ENCODE assay signal across 17 cellular contexts in genomic region chr11:133399855-133400625, GRCh38.
A peak's percentile ranks its signal among the peaks of the same experiment; 100 is the strongest.
DNase-seq lines count a peak whose midpoint lies in the region; ATAC-seq and TF ChIP-seq lines count a peak whose summit lies in the region.
"Had no signal": no experiment of that assay in that cellular context is flagged by ENCODE, and none has a peak within 500 bp of the region (broad histone marks: within the 10 kb centered on the region; RNA-seq: fewer than 3 reads in every experiment).

No MANE protein-coding gene starts in this region.

- intact Hi-C loops in left lung (cut with DNase I) (no loop called here), transverse colon (cut with DNase I; ENCODE audit: low total_unique reads) (no loop called here)

- H3K36me3 ChIP-seq in left lung (no peaks in the 10 kb centered on the region), transverse colon (no peaks in the 10 kb centered on the region)

- no peak for TF ChIP-seq POLR2A in transverse colon (IDR thresholded peaks at IDR 0.05)

- WGBS in transverse colon (ENCODE audit: low coverage in 1 of 2), 2 donors = 72 to 74% methylated on average over 7 of the region's 7 CpGs

- H3K4me3 ChIP-seq in left lung = no peak overlapping the region
- no peak overlapping the region for H3K4me3 ChIP-seq in transverse colon
- H3K4me3 ChIP-seq: A549, GM23248, K562 had no signal

- H3K9me3 ChIP-seq in left lung (no peaks in the 10 kb centered on the region), transverse colon (no peaks in the 10 kb centered on the region)
- H3K9me3 ChIP-seq: A549 had no signal

- no peak for TF ChIP-seq EP300 in transverse colon (IDR thresholded peaks at IDR 0.05; ENCODE audit: low read depth)

- TF ChIP-seq CTCF in left lung (IDR thresholded peaks at IDR 0.05) (no peak), transverse colon (IDR thresholded peaks at IDR 0.05) (no peak)

- H3K4me1 ChIP-seq in left lung (no peaks in the 10 kb centered on the region), transverse colon (no peaks in the 10 kb centered on the region)
- H3K4me1 ChIP-seq: A549 had no signal

- ATAC-seq in left lung = peak; percentile 78
- no peak for ATAC-seq in HG03520 (IDR thresholded peaks at IDR 0.05; ENCODE audit: unreplicated experiment)
- ATAC-seq in HG03571 (IDR thresholded peaks at IDR 0.05; ENCODE audit: unreplicated experiment) = no peak
- ATAC-seq: A549; CD8-positive, alpha-beta T cell; HCT116; K562 had no signal

- DNase-seq in Ammon's horn (ENCODE audit: low spot score) = peak; percentile 23
- DNase-seq in G401 (ENCODE audit: low spot score) = peak; percentile 3
- no peak for DNase-seq in left lung
- DNase-seq in superior temporal gyrus (ENCODE audit: extremely low spot score) = peak; percentile 43
- no peak for DNase-seq in transverse colon
- DNase-seq: CD8-positive, alpha-beta T cell; COR-L47; DMS153; DMS79 treated with DMSO at 0.1 percent for 48 hours; EL; GDM1; GM23248 had no signal

- in situ Hi-C loops in G401 (cut with HindIII; ENCODE audit: low sequenced_read_pairs) = no loop called here
- in situ Hi-C loops in transverse colon (cut with MboI; ENCODE audit: low pct_ligation_motif_present in 1 of 4, low pct_unique_long_range_greater_than_20kb in 1 of 4, low sequenced_read_pairs in 3 of 4) = no loop called here

- H3K27ac ChIP-seq in left lung (no peak overlapping the region), transverse colon (no peak overlapping the region)
- H3K27ac ChIP-seq: A549, GM23248 had no signal

- H3K27me3 ChIP-seq in left lung (no peaks in the 10 kb centered on the region), transverse colon (no peaks in the 10 kb centered on the region)

Comparison
In these comparisons a context has a peak if more than half of its experiments do, and no peak if none do; other contexts are left out.
1. DNase-seq: peak in Ammon's horn (single experiment), G401 (single experiment) and superior temporal gyrus (single experiment); none in left lung (0 of 2) and transverse colon (single experiment).